In genomic region chr13:110950819-110951570, GRCh38 we compare ENCODE assay signal across 20 cellular contexts. TPM values are rescaled to one million over a fixed set of nuclear protein-coding genes. Genes with fewer than 3 reads are reported as not detected.
DNase-seq lines count a peak whose midpoint lies in the region; ATAC-seq and TF ChIP-seq lines count a peak whose summit lies in the region.
"Had no signal": no experiment of that assay in that cellular context is flagged by ENCODE, and none has a peak within 500 bp of the region (broad histone marks: within the 10 kb centered on the region; RNA-seq: fewer than 3 reads in every experiment).

No MANE protein-coding gene starts in this region.

- H3K4me1 Mint-ChIP-seq in activated T-helper 17 cell treated with anti-CD3 and anti-CD28 coated beads, Interleukin-2, amount 50 U/mL, for 72 hours: peaks cover 4% of the 10 kb centered on the region

- peaks cover 7% of the 10 kb centered on the region for H3K79me1 ChIP-seq in trophoblast cell (ENCODE audit: low read length)

- H3K9ac ChIP-seq in HCT116 (ENCODE audit: low read length): 0 out of 2 replicates have a peak overlapping the region, but pooled peaks have one; percentile 12
- no peak overlapping the region for H3K9ac ChIP-seq in trophoblast cell (ENCODE audit: low read length)
- H3K9ac ChIP-seq: GM23248 had no signal

- no peak for TF ChIP-seq POLR2A in HCT116 (IDR thresholded peaks at IDR 0.05; ENCODE audit: borderline replicate concordance, extremely low read depth, insufficient read depth, insufficient read length)

- peak overlapping the region; percentile 17 for H2BK12ac ChIP-seq in trophoblast cell (ENCODE audit: low read length)

- peaks cover 15 to 86% of the 10 kb centered on the region in 2 experiments for H3K4me1 ChIP-seq in HCT116 (ENCODE audit: control insufficient read depth in 1 of 2, insufficient read depth in 2 of 2, low read length in 2 of 2)
- H3K4me1 ChIP-seq in trophoblast cell (ENCODE audit: control insufficient read depth in 1 of 2, insufficient read depth in 2 of 2, low read length in 2 of 2): peaks cover 5 to 8% of the 10 kb centered on the region in 2 experiments

- H3K4ac ChIP-seq in trophoblast cell (ENCODE audit: low read depth, low read length): no peak overlapping the region

- H3K4me3 ChIP-seq in HCT116 (replicated peaks in 1 of 2; ENCODE audit: low read depth in 1 of 2, low read length in 2 of 2) (no peak overlapping the region), trophoblast cell (ENCODE audit: low read depth, low read length) (no peak overlapping the region)
- H3K4me3 ChIP-seq: GM23248, SJSA1 had no signal

- no peak overlapping the region for H3K27ac ChIP-seq in HCT116 (ENCODE audit: low read depth, low read length)
- H3K27ac ChIP-seq in trophoblast cell (ENCODE audit: low read depth, low read length): no peak overlapping the region
- H3K27ac ChIP-seq: GM23248, SJSA1 had no signal

- no peak overlapping the region for H2BK120ac ChIP-seq in trophoblast cell (ENCODE audit: insufficient read depth, low read length, poor library complexity)

- H3K27ac Mint-ChIP-seq in activated T-helper 17 cell treated with anti-CD3 and anti-CD28 coated beads, Interleukin-2, amount 50 U/mL, for 72 hours: peak overlapping the region; percentile 65

- H3K36me3 Mint-ChIP-seq in activated T-helper 17 cell treated with anti-CD3 and anti-CD28 coated beads, Interleukin-2, amount 50 U/mL, for 72 hours (ENCODE audit: low read depth): no peaks in the 10 kb centered on the region
- H3K36me3 Mint-ChIP-seq: CD14-positive monocyte had no signal

- RAD21 ChIA-PET in HCT116 (lab: Charles Lee; ENCODE audit: low non-redundant PET in 1 of 2, low total read pairs in 2 of 2, uncharacterized antibody in 2 of 2, unreplicated experiment in 2 of 2): no interaction called here

- no peaks in the 10 kb centered on the region for H4K20me1 ChIP-seq in HCT116 (ENCODE audit: insufficient read depth)

- TF ChIP-seq CTCF in HCT116 (IDR thresholded peaks at IDR 0.05 in 2 of 3, conservative IDR thresholded peaks at IDR 0.05 in 1 of 3; ENCODE audit: borderline replicate concordance in 1 of 3, insufficient read depth in 1 of 3, low read depth in 2 of 3, low read length in 2 of 3): no peak

- H3K18ac ChIP-seq in trophoblast cell (ENCODE audit: low read length): no peak overlapping the region

- H2AFZ ChIP-seq in HCT116 (ENCODE audit: low read depth, low read length, poor library complexity, severe bottlenecking) (no peak overlapping the region), trophoblast cell (ENCODE audit: insufficient read depth, low read length, poor library complexity) (no peak overlapping the region)
- H2AFZ ChIP-seq: GM23248 had no signal

- no peak overlapping the region for H3K23ac ChIP-seq in trophoblast cell (ENCODE audit: low read length)

- H3K4me3 Mint-ChIP-seq in activated T-helper 17 cell treated with anti-CD3 and anti-CD28 coated beads, Interleukin-2, amount 50 U/mL, for 72 hours: no peak overlapping the region
- H3K4me3 Mint-ChIP-seq: CD14-positive monocyte; T-helper 1 cell treated with Interleukin-12 subunit alpha and Interleukin-12 subunit beta and Interleukin-4 antibody, amounts not matched to agents 30 μg/mL and 1 μg/mL, for 36 hours had no signal

- intact Hi-C loops in HCT116 (cut with micrococcal nuclease): no loop called here

- H3K4me2 ChIP-seq in HCT116 (ENCODE audit: low read length): no peak overlapping the region
- H3K4me2 ChIP-seq in trophoblast cell (ENCODE audit: low read length): no peak overlapping the region

- H3K36me3 ChIP-seq in HCT116 (ENCODE audit: control insufficient read depth in 1 of 2, insufficient read depth in 2 of 2, low read length in 2 of 2) (no peaks in the 10 kb centered on the region), trophoblast cell (ENCODE audit: control insufficient read depth in 1 of 2, insufficient read depth in 2 of 2, low read length in 2 of 2) (no peaks in the 10 kb centered on the region)
- H3K36me3 ChIP-seq: SJSA1 had no signal

- H3K27me3 Mint-ChIP-seq in activated T-helper 17 cell treated with anti-CD3 and anti-CD28 coated beads, Interleukin-2, amount 50 U/mL, for 72 hours: peaks cover 4% of the 10 kb centered on the region

- WGBS in trophoblast cell (ENCODE audit: extremely low coverage, insufficient coverage, insufficient read length): no CpG with 5 or more reads among the region's 8 CpGs

- BruUV-seq in HCT116 (replicated peaks; lab: Mats Ljungman, UMichigan): no TSS peak

- H2BK5ac ChIP-seq in trophoblast cell (ENCODE audit: low read depth, low read length, poor library complexity): no peak overlapping the region

- H3K9me3 Mint-ChIP-seq in activated T-helper 17 cell treated with anti-CD3 and anti-CD28 coated beads, Interleukin-2, amount 50 U/mL, for 72 hours: no peaks in the 10 kb centered on the region
- H3K9me3 Mint-ChIP-seq: T-helper 1 cell treated with Interleukin-12 subunit alpha and Interleukin-12 subunit beta and Interleukin-4 antibody, amounts not matched to agents 30 μg/mL and 1 μg/mL, for 36 hours had no signal

- H3K79me2 ChIP-seq in HCT116 (ENCODE audit: insufficient read depth, low read length): no peaks in the 10 kb centered on the region; the same call in 1 of the 2 replicates
- H3K79me2 ChIP-seq in trophoblast cell (ENCODE audit: control insufficient read depth, insufficient read depth, low read length, poor library complexity): no peaks in the 10 kb centered on the region

- H3K14ac ChIP-seq in trophoblast cell (ENCODE audit: low read length): no peak overlapping the region

- H3K27me3 ChIP-seq in HCT116 (ENCODE audit: insufficient read depth, low read length) (no peaks in the 10 kb centered on the region), trophoblast cell (ENCODE audit: insufficient read depth, low read length) (no peaks in the 10 kb centered on the region)
- H3K27me3 ChIP-seq: SJSA1 had no signal

- H3K9me2 ChIP-seq in HCT116 (ENCODE audit: insufficient read depth): no peaks in the 10 kb centered on the region

- H3K9me3 ChIP-seq in HCT116 (ENCODE audit: control insufficient read depth in 1 of 2, insufficient read depth in 1 of 2, low read depth in 1 of 2, low read length in 2 of 2): no peaks in the 10 kb centered on the region
- H3K9me3 ChIP-seq in trophoblast cell (ENCODE audit: insufficient read depth, low read depth, low read length): peaks cover 6% of the 10 kb centered on the region
- H3K9me3 ChIP-seq: SJSA1 had no signal

- ATAC-seq in HCT116 (no peak), GM19452 (IDR thresholded peaks at IDR 0.05; ENCODE audit: unreplicated experiment) (no peak)
- ATAC-seq in activated T-helper 17 cell treated with anti-CD3 and anti-CD28 coated beads, Interleukin-2, amount 50 U/mL, for 72 hours (replicated peaks): no peak
- ATAC-seq in stimulated activated naive CD8-positive, alpha-beta T cell treated with anti-CD3 and anti-CD28 coated beads, Interleukin-15, Interleukin-2, amounts not matched to agents 100 U/mL and 50 U/mL, for 24 hours: no peak

- POLR2A ChIA-PET in HCT116 (lab: Charles Lee): no interaction called here

- H4K12ac ChIP-seq in trophoblast cell (ENCODE audit: low read depth, low read length): no peak overlapping the region

- no peak overlapping the region for H4K8ac ChIP-seq in trophoblast cell (ENCODE audit: low read depth, low read length)

- CTCF ChIA-PET in HCT116 (lab: Charles Lee): no interaction called here

- H4K91ac ChIP-seq in trophoblast cell (ENCODE audit: low read depth, low read length): no peak overlapping the region

- H2AK5ac ChIP-seq in trophoblast cell (ENCODE audit: low read length): no peak overlapping the region

- DNase-seq in HCT116 (ENCODE audit: low read depth, low spot score) (no peak), NCI-H2171 (lab: John Stamatoyannopoulos, UW) (peak; percentile 4), trophoblast cell (no peak), GM19240 (ENCODE audit: insufficient read length, low spot score) (no peak), NCI-H146 (lab: John Stamatoyannopoulos, UW) (no peak)
- no peak for DNase-seq in stimulated activated naive CD8-positive, alpha-beta T cell treated with anti-CD3 and anti-CD28 coated beads, Interleukin-15, Interleukin-2, amounts not matched to agents 100 U/mL and 50 U/mL, for 24 hours
- DNase-seq: ACHN, DMS 273 treated with DMSO at 0.1 percent for 48 hours, GF-D8, GM23248, HCEC 1CT, NCI-H187, NCI-H446, NCI-H69, RPMI8226 had no signal

- TF ChIP-seq RAD21 in HCT116 (IDR thresholded peaks at IDR 0.05; ENCODE audit: low read depth): no peak

TF ChIP-seq in HCT116, 20 proteins besides CTCF, POLR2A, EP300 and RAD21:
- TF ChIP-seq ZFX (IDR thresholded peaks at IDR 0.05): no peak
- TF ChIP-seq ATF3 (IDR thresholded peaks at IDR 0.05): no peak
- TF ChIP-seq YY1 (IDR thresholded peaks at IDR 0.05; ENCODE audit: extremely low read depth, insufficient replicate concordance, low read depth, low read length): no peak
- TF ChIP-seq EZH2 (IDR thresholded peaks at IDR 0.05): no peak
TF ChIP-seq in HCT116: peak in this region for 0.

RNA-seq across cellular contexts. Expression of gene ANKRD10, which starts 36.1 kb away (rescaled TPM):
- 173 TPM for total RNA-seq in HCT116 (2021; ENCODE audit: unreplicated experiment)
- polyA plus RNA-seq in HCT116 (2012): 96.3 and 102 TPM in 2 replicates
- total RNA-seq in activated T-helper 17 cell treated with anti-CD3 and anti-CD28 coated beads, Interleukin-2, amount 50 U/mL, for 72 hours: 100 to 1,000 TPM; 180 to 207 TPM
- polyA plus RNA-seq in trophoblast cell (2013): 58.8 and 60.1 TPM in 2 replicates
